Comparison of ENCODE assay signal across 1 cellular context in the genomic region with DNA sequence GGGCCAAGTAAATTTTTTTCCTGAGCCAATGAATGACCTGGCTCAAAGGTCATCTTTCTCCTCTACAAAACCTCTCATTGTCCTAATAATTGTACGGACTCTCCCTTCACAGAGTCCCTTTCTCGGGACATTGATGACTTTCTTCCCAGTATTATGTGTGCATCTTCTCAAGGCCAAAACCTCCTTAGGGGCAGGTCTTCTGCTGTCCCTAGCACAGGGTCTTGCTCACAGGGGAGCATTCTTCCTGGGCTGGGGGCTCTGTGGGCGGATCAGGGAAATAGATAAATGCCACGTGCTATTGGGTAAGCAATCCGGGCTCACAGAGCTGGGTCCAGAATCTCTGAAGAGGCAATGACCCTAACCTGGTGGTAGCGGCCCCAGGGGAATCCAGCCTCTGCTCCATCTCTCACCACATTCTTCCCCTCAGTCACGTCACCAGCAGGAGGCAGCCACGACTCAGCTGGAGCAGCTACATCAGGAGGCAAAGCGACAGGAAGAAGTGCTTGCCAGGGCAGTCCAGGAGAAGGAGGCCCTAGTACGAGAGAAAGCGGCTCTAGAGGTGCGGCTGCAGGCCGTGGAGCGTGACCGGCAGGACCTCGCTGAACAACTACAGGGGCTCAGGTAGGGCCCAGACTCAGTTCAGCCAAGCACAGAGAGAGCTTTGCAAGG.
TF ChIP-seq lines count a peak whose summit lies in the region.

No MANE protein-coding gene starts in this region.

TF ChIP-seq in A549, 52 proteins besides CTCF, POLR2A, EP300 and RAD21 (continued from another document):
- TF ChIP-seq HOXB5 (CRISPR knock-in tag; IDR thresholded peaks at IDR 0.05) (no peak), RARB (CRISPR knock-in tag; IDR thresholded peaks at IDR 0.05) (no peak), MYC (IDR thresholded peaks at IDR 0.05; ENCODE audit: borderline replicate concordance, low read length) (no peak), MAFK (IDR thresholded peaks at IDR 0.05; ENCODE audit: partially characterized antibody) (no peak), JUNB (IDR thresholded peaks at IDR 0.05) (no peak), NR3C1 (IDR thresholded peaks at IDR 0.05) (no peak), FOSB (CRISPR knock-in tag; IDR thresholded peaks at IDR 0.05) (no peak), MAZ (IDR thresholded peaks at IDR 0.05; ENCODE audit: borderline replicate concordance, low read depth, low read length) (no peak), POLR2AphosphoS2 (conservative IDR thresholded peaks at IDR 0.05; ENCODE audit: low read length) (no peak), RCOR1 (IDR thresholded peaks at IDR 0.05; ENCODE audit: low read depth, low read length) (no peak)
- TF ChIP-seq, protein P1, sequence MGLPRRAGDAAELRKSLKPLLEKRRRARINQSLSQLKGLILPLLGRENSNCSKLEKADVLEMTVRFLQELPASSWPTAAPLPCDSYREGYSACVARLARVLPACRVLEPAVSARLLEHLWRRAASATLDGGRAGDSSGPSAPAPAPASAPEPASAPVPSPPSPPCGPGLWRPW (IDR thresholded peaks at IDR 0.05) = no peak
- TF ChIP-seq, protein P2, sequence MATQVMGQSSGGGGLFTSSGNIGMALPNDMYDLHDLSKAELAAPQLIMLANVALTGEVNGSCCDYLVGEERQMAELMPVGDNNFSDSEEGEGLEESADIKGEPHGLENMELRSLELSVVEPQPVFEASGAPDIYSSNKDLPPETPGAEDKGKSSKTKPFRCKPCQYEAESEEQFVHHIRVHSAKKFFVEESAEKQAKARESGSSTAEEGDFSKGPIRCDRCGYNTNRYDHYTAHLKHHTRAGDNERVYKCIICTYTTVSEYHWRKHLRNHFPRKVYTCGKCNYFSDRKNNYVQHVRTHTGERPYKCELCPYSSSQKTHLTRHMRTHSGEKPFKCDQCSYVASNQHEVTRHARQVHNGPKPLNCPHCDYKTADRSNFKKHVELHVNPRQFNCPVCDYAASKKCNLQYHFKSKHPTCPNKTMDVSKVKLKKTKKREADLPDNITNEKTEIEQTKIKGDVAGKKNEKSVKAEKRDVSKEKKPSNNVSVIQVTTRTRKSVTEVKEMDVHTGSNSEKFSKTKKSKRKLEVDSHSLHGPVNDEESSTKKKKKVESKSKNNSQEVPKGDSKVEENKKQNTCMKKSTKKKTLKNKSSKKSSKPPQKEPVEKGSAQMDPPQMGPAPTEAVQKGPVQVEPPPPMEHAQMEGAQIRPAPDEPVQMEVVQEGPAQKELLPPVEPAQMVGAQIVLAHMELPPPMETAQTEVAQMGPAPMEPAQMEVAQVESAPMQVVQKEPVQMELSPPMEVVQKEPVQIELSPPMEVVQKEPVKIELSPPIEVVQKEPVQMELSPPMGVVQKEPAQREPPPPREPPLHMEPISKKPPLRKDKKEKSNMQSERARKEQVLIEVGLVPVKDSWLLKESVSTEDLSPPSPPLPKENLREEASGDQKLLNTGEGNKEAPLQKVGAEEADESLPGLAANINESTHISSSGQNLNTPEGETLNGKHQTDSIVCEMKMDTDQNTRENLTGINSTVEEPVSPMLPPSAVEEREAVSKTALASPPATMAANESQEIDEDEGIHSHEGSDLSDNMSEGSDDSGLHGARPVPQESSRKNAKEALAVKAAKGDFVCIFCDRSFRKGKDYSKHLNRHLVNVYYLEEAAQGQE (IDR thresholded peaks at IDR 0.05) = no peak
TF ChIP-seq in A549: peak in this region for 0.
